20 cellular contexts compared by ENCODE assay signal in the genomic region with DNA sequence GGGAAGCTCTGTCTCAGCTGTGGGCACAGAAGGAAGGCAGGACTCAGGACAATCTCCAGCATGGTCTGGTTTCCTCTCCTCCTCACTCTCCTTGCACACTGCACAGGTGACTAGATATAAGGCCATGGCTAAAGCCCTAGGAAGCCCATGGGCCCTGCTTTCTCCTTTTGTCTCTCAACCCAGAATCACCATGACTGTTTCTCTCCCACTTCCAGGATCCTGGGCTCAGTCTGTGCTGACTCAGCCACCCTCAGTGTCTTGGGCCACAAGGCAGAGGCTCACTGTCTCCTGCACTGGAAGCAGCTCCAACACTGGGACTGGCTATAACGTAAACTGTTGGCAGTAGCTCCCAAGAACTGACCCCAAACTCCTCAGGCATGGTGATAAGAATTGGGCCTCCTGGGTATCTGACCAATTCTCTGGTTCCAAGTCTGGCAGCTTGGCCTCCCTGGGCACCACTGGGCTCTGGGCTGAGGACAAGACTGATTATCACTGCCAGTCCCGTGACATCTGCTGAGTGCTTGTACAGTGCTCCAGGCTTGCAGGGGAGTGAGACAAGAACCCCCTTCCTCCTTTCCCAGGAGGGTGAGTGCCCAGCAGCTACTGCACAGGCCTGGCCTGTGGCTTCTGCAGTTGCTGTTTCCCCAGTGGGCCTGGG.
DNase-seq lines count a peak whose midpoint lies in the region; ATAC-seq, FAIRE-seq and TF ChIP-seq lines count a peak whose summit lies in the region.
"Had no signal": no experiment of that assay in that cellular context is flagged by ENCODE, and none has a peak within 500 bp of the region (broad histone marks: within the 10 kb centered on the region; RNA-seq: fewer than 3 reads in every experiment).

No MANE protein-coding gene starts in this region.

- H3K4ac ChIP-seq in H1 (replicated peaks; ENCODE audit: insufficient read length, low read depth, low read length) = no peak overlapping the region

- intact Hi-C loops in Right ventricle myocardium inferior (cut with DNase I) (no loop called here), left ventricle myocardium inferior (cut with micrococcal nuclease) (no loop called here), aorta (cut with DNase I) (no loop called here)

- H3K4me3 ChIP-seq in left ventricle myocardium inferior (no peak overlapping the region), H1 (ENCODE audit: extremely low read depth in 1 of 4, insufficient read depth in 2 of 4, low read depth in 3 of 4, low read length in 4 of 4) (no peak overlapping the region), aorta (ENCODE audit: low read length in 2 of 2) (no peak overlapping the region), tibial nerve (no peak overlapping the region)
- H3K4me3 ChIP-seq: gastroesophageal sphincter, mucosa of descending colon had no signal

- POLR2A ChIA-PET in H1 (lab: Charles Lee; ENCODE audit: partially characterized antibody) = no interaction called here

- no peaks in the 10 kb centered on the region for H3K23me2 ChIP-seq in H1 (ENCODE audit: low read depth, low read length)

- H2BK120ac ChIP-seq in H1 (replicated peaks; ENCODE audit: low read depth, low read length) = no peak overlapping the region

- H2AK5ac ChIP-seq in H1 (ENCODE audit: low read depth, low read length) = no peak overlapping the region

- DNase-seq in Right ventricle myocardium inferior (ENCODE audit: missing footprints) = no peak
- DNase-seq in left ventricle myocardium inferior = no peak
- no peak for DNase-seq in H1 (ENCODE audit: low read depth in 1 of 2, low spot score in 2 of 2)
- DNase-seq in kidney tubule cell (ENCODE audit: low spot score) = peak; percentile 42
- DNase-seq in aorta = no peak
- DNase-seq in glomerular visceral epithelial cell (ENCODE audit: extremely low spot score) = no peak
- no peak for DNase-seq in tibial nerve (ENCODE audit: low spot score in 2 of 2)
- DNase-seq: activated CD8-positive, alpha-beta memory T cell treated with anti-CD3 and anti-CD28 coated beads, Interleukin-2, amount 50 U/mL, for 4 hours; activated effector memory CD4-positive, alpha-beta T cell treated with Interleukin-2 at 50 U/mL for 16 hours; activated naive CD8-positive, alpha-beta T cell treated with anti-CD3 and anti-CD28 coated beads, Interleukin-2, amount 50 U/mL, for 24 hours; C1 segment of cervical spinal cord; dermis blood vessel endothelial cell; mucosa of descending colon; NCI-H146; NCI-H69; retina had no signal

- TF ChIP-seq EP300 in H1 (IDR thresholded peaks at IDR 0.05; ENCODE audit: borderline replicate concordance in 1 of 2, low read depth in 2 of 2, low read length in 2 of 2) (no peak), tibial nerve (IDR thresholded peaks at IDR 0.05) (no peak)

- no peak overlapping the region for H3K9ac ChIP-seq in H1 (replicated peaks in 1 of 4; ENCODE audit: extremely low read depth in 1 of 4, low read depth in 3 of 4, low read length in 3 of 4)

- no peak overlapping the region for H3K4me2 ChIP-seq in H1 (ENCODE audit: insufficient read depth in 1 of 2, low read depth in 2 of 2, low read length in 2 of 2)

- no peak overlapping the region for H2BK12ac ChIP-seq in H1 (ENCODE audit: low read depth, low read length)

- no peak overlapping the region for H2AFZ ChIP-seq in H1 (ENCODE audit: low read length)

- H3K14ac ChIP-seq in H1 (ENCODE audit: insufficient read length) = no peak overlapping the region

- no peak overlapping the region for H4K91ac ChIP-seq in H1 (replicated peaks; ENCODE audit: insufficient read length, low read length)

- 87% methylated on average over 1 of the region's 2 CpGs; no CpG with 5 or more reads in 1 of the 2 experiments for WGBS in H1 (ENCODE audit: extremely low coverage in 1 of 2, insufficient coverage in 1 of 2, insufficient read length in 1 of 2, insufficient replicate concordance in 2 of 2, low coverage in 1 of 2, low lambda C conversion rate in 2 of 2, missing lambda C conversion rate in 1 of 2), 2 experiments
- 25 to 50% methylated on average over 2 of the region's 2 CpGs for WGBS in aorta, 2 donors
- WGBS in tibial nerve, 2 donors = 38 to 75% methylated on average over 1 to 2 of the region's 2 CpGs

- H3K79me1 ChIP-seq in H1 (ENCODE audit: low read depth, low read length) = no peaks in the 10 kb centered on the region

- TF ChIP-seq CTCF in left ventricle myocardium inferior (IDR thresholded peaks at IDR 0.05; ENCODE audit: borderline replicate concordance) (no peak), H1 (IDR thresholded peaks at IDR 0.05; ENCODE audit: control extremely low read depth in 1 of 3, insufficient read depth in 1 of 3, low read depth in 1 of 3, low read length in 3 of 3) (no peak), tibial nerve (IDR thresholded peaks at IDR 0.05) (no peak)

- H3K9me3 ChIP-seq in left ventricle myocardium inferior (replicated peaks) = no peaks in the 10 kb centered on the region
- no peaks in the 10 kb centered on the region for H3K9me3 ChIP-seq in H1 (ENCODE audit: insufficient read depth in 2 of 2, low read depth in 1 of 2, low read length in 1 of 2)
- peaks cover 2% of the 10 kb centered on the region for H3K9me3 ChIP-seq in aorta (ENCODE audit: control insufficient read depth, low read length)
- H3K9me3 ChIP-seq in tibial nerve = no peaks in the 10 kb centered on the region
- H3K9me3 ChIP-seq: gastroesophageal sphincter, mucosa of descending colon had no signal

- no peak overlapping the region for H3K18ac ChIP-seq in H1 (ENCODE audit: extremely low read depth, low read length)

- H3K56ac ChIP-seq in H1 (replicated peaks; ENCODE audit: insufficient read length, low read depth, low read length) = no peak overlapping the region

- H3K4me1 ChIP-seq in left ventricle myocardium inferior = peaks cover 5% of the 10 kb centered on the region
- H3K4me1 ChIP-seq in H1 (replicated peaks in 1 of 4; ENCODE audit: control insufficient read depth in 3 of 4, insufficient read depth in 4 of 4, low read length in 3 of 4) = no peaks in the 10 kb centered on the region
- no peaks in the 10 kb centered on the region for H3K4me1 ChIP-seq in aorta (ENCODE audit: control insufficient read depth in 1 of 2, insufficient read depth in 2 of 2, low read length in 2 of 2)
- H3K4me1 ChIP-seq in tibial nerve = no peaks in the 10 kb centered on the region
- H3K4me1 ChIP-seq: gastroesophageal sphincter had no signal

- no peak overlapping the region for H2BK5ac ChIP-seq in H1 (ENCODE audit: low read depth, low read length)

- H2BK20ac ChIP-seq in H1 (ENCODE audit: low read length) = no peak overlapping the region

- H2BK15ac ChIP-seq in H1 (ENCODE audit: low read length) = no peak overlapping the region

- H4K5ac ChIP-seq in H1 (ENCODE audit: insufficient read length, low read depth, low read length) = no peak overlapping the region

- H4K8ac ChIP-seq in H1 (ENCODE audit: extremely low read depth, insufficient read depth, low read length) = no peak overlapping the region; the same call in 1 of the 2 replicates

- TF ChIP-seq RAD21 in H1 (IDR thresholded peaks at IDR 0.05 in 1 of 2, conservative IDR thresholded peaks at IDR 0.05 in 1 of 2; ENCODE audit: low read depth in 2 of 2, low read length in 2 of 2) = no peak

- H3K23ac ChIP-seq in H1 (ENCODE audit: insufficient read length) = no peak overlapping the region

- FAIRE-seq in H1 (lab: Jason Lieb, UNC) = no peak
- FAIRE-seq: A204.1 had no signal

- peaks cover 0 to 8% of the 10 kb centered on the region in 2 experiments for H4K20me1 ChIP-seq in H1 (replicated peaks in 1 of 2; ENCODE audit: control insufficient read depth in 1 of 2, insufficient read depth in 2 of 2, low read length in 2 of 2)

- CTCF ChIA-PET in H1 (lab: Charles Lee; ENCODE audit: partially characterized antibody) = interaction anchor here (0.7 to 2.6 kb wide), 7 partner anchors 11 to 99 kb away, joined by 3 to 7 read pairs (median 4); no protein-coding TSS in a partner anchor

- no peak for TF ChIP-seq POLR2A in H1 (IDR thresholded peaks at IDR 0.05; ENCODE audit: control extremely low read depth in 1 of 2, low read depth in 2 of 2, low read length in 2 of 2)
- TF ChIP-seq POLR2A in tibial nerve (IDR thresholded peaks at IDR 0.05) = no peak

- H3K27ac ChIP-seq in left ventricle myocardium inferior (replicated peaks) (no peak overlapping the region), H1 (ENCODE audit: low read depth, low read length) (no peak overlapping the region), aorta (ENCODE audit: low read depth in 1 of 2, low read length in 2 of 2) (no peak overlapping the region), tibial nerve (no peak overlapping the region)
- H3K27ac ChIP-seq: gastroesophageal sphincter had no signal

- H3K79me2 ChIP-seq in H1 (ENCODE audit: control insufficient read depth in 1 of 2, insufficient read depth in 2 of 2, low read length in 2 of 2) = no peaks in the 10 kb centered on the region

- ATAC-seq in Right ventricle myocardium inferior = peak; percentile 39
- ATAC-seq in aorta (ENCODE audit: low FRiP score) = peak; percentile 73
- ATAC-seq in GM19395 (IDR thresholded peaks at IDR 0.05; ENCODE audit: unreplicated experiment) = no peak
- ATAC-seq: activated naive CD8-positive, alpha-beta T cell treated with anti-CD3 and anti-CD28 coated beads, Interleukin-2, amount 50 U/mL, for 24 hours; gastroesophageal sphincter; left lobe of liver; mucosa of descending colon had no signal

- H3K27me3 ChIP-seq in left ventricle myocardium inferior (ENCODE audit: low read depth) (peaks cover 76% of the 10 kb centered on the region), H1 (replicated peaks in 1 of 4; ENCODE audit: control insufficient read depth in 3 of 4, extremely low read depth in 1 of 4, insufficient read depth in 3 of 4, low read length in 3 of 4) (peaks cover 67 to 100% (median 97%) of the 10 kb centered on the region in 4 experiments), aorta (ENCODE audit: control insufficient read depth in 1 of 2, insufficient read depth in 2 of 2, low read length in 1 of 2) (no peaks in the 10 kb centered on the region), tibial nerve (peaks cover 0 to 18% of the 10 kb centered on the region in 2 donors)

- H3K36me3 ChIP-seq in left ventricle myocardium inferior (no peaks in the 10 kb centered on the region), H1 (ENCODE audit: control insufficient read depth in 2 of 4, insufficient read depth in 4 of 4, low read length in 3 of 4) (no peaks in the 10 kb centered on the region), aorta (ENCODE audit: control insufficient read depth in 1 of 2, insufficient read depth in 2 of 2, low read length in 1 of 2) (no peaks in the 10 kb centered on the region), tibial nerve (no peaks in the 10 kb centered on the region)
- H3K36me3 ChIP-seq: gastroesophageal sphincter had no signal

TF ChIP-seq in H1, 55 proteins besides CTCF, POLR2A, EP300 and RAD21 (continues in another document):
- TF ChIP-seq BACH1 (IDR thresholded peaks at IDR 0.05; ENCODE audit: low read length) = no peak
